Comparison of ENCODE assay signal across 1 cellular context in genomic region chr7:128398016-128398840, GRCh38.
TF ChIP-seq lines count a peak whose summit lies in the region.

No MANE protein-coding gene starts in this region.

TF ChIP-seq in HepG2, 621 proteins besides CTCF, POLR2A, EP300 and RAD21 (continues in another document):
- TF ChIP-seq, protein P1, sequence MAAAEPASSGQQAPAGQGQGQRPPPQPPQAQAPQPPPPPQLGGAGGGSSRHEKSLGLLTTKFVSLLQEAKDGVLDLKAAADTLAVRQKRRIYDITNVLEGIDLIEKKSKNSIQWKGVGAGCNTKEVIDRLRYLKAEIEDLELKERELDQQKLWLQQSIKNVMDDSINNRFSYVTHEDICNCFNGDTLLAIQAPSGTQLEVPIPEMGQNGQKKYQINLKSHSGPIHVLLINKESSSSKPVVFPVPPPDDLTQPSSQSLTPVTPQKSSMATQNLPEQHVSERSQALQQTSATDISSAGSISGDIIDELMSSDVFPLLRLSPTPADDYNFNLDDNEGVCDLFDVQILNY (CRISPR knock-in tag; conservative IDR thresholded peaks at IDR 0.05) = no peak
- TF ChIP-seq ARID4A (CRISPR knock-in tag; IDR thresholded peaks at IDR 0.05; ENCODE audit: borderline replicate concordance) (peak; percentile 22; the same call in 1 of the 2 replicates), HDAC1 (CRISPR knock-in tag; IDR thresholded peaks at IDR 0.05) (peak; percentile 43; the same call in 1 of the 2 replicates), ZNF891 (CRISPR knock-in tag; IDR thresholded peaks at IDR 0.05) (0 out of 2 replicates have a peak, but pooled peaks have one; percentile 54), DPF2 (CRISPR knock-in tag; IDR thresholded peaks at IDR 0.05; ENCODE audit: borderline replicate concordance, low read depth) (0 out of 2 replicates have a peak, but pooled peaks have one; percentile 25), BCL6 (CRISPR knock-in tag; IDR thresholded peaks at IDR 0.05) (peak; percentile 21; the same call in 1 of the 2 replicates), SALL1 (CRISPR knock-in tag; IDR thresholded peaks at IDR 0.05) (peak; percentile 62; the same call in 1 of the 2 replicates), FOXA3 (CRISPR knock-in tag; IDR thresholded peaks at IDR 0.05) (peak; percentile 29; the same call in 1 of the 2 replicates), ZNF446 (CRISPR knock-in tag; IDR thresholded peaks at IDR 0.05) (no peak), XRCC5 (optimal IDR thresholded peaks at IDR 0.05; ENCODE audit: low read length) (peak; percentile 30), GATAD2A (CRISPR knock-in tag; IDR thresholded peaks at IDR 0.05) (peak; percentile 73), FOXP1 (IDR thresholded peaks at IDR 0.05) (no peak), FOXP1 (CRISPR knock-in tag; IDR thresholded peaks at IDR 0.05) (peak; percentile 49; the same call in 1 of the 2 replicates), FOSL2 (CRISPR knock-in tag; IDR thresholded peaks at IDR 0.05) (0 out of 2 replicates have a peak, but pooled peaks have one; percentile 8), ZNF512B (CRISPR knock-in tag; IDR thresholded peaks at IDR 0.05; ENCODE audit: borderline replicate concordance) (0 out of 2 replicates have a peak, but pooled peaks have one; percentile 17), PAWR (CRISPR knock-in tag; IDR thresholded peaks at IDR 0.05; ENCODE audit: borderline replicate concordance) (no peak), ZNF232 (CRISPR knock-in tag; IDR thresholded peaks at IDR 0.05; ENCODE audit: borderline replicate concordance) (no peak), TBX2 (CRISPR knock-in tag; IDR thresholded peaks at IDR 0.05; ENCODE audit: borderline replicate concordance) (peak; percentile 69), FOXK2 (IDR thresholded peaks at IDR 0.05) (no peak), ZNF660 (CRISPR knock-in tag; IDR thresholded peaks at IDR 0.05; ENCODE audit: borderline replicate concordance, low read depth) (no peak), MXD4 (CRISPR knock-in tag; IDR thresholded peaks at IDR 0.05) (0 out of 2 replicates have a peak, but pooled peaks have one; percentile 30), PRMT3 (CRISPR knock-in tag; IDR thresholded peaks at IDR 0.05; ENCODE audit: borderline replicate concordance, low read depth) (0 out of 2 replicates have a peak, but pooled peaks have one; percentile 23), RXRB (CRISPR knock-in tag; IDR thresholded peaks at IDR 0.05; ENCODE audit: borderline replicate concordance) (peak; percentile 28; the same call in 1 of the 2 replicates), RXRA (CRISPR knock-in tag; IDR thresholded peaks at IDR 0.05) (0 out of 2 replicates have a peak, but pooled peaks have one; percentile 3), SIN3A (IDR thresholded peaks at IDR 0.05; ENCODE audit: borderline replicate concordance, low read depth, low read length) (no peak), HMGXB4 (CRISPR knock-in tag; IDR thresholded peaks at IDR 0.05; ENCODE audit: borderline replicate concordance in 1 of 2, low read depth in 1 of 2) (0 out of 4 replicates have a peak, but pooled peaks of 1 of the 2 experiments have one; percentile 28), SOX6 (IDR thresholded peaks at IDR 0.05) (no peak), SOX6 (CRISPR knock-in tag; IDR thresholded peaks at IDR 0.05) (peak; percentile 85), NFIC (IDR thresholded peaks at IDR 0.05; ENCODE audit: low read length) (no peak), CBFB (CRISPR knock-in tag; IDR thresholded peaks at IDR 0.05) (no peak), RFXANK (CRISPR knock-in tag; IDR thresholded peaks at IDR 0.05) (no peak), ARID3A (IDR thresholded peaks at IDR 0.05; ENCODE audit: low read depth, low read length) (no peak)
- TF ChIP-seq, protein P2, sequence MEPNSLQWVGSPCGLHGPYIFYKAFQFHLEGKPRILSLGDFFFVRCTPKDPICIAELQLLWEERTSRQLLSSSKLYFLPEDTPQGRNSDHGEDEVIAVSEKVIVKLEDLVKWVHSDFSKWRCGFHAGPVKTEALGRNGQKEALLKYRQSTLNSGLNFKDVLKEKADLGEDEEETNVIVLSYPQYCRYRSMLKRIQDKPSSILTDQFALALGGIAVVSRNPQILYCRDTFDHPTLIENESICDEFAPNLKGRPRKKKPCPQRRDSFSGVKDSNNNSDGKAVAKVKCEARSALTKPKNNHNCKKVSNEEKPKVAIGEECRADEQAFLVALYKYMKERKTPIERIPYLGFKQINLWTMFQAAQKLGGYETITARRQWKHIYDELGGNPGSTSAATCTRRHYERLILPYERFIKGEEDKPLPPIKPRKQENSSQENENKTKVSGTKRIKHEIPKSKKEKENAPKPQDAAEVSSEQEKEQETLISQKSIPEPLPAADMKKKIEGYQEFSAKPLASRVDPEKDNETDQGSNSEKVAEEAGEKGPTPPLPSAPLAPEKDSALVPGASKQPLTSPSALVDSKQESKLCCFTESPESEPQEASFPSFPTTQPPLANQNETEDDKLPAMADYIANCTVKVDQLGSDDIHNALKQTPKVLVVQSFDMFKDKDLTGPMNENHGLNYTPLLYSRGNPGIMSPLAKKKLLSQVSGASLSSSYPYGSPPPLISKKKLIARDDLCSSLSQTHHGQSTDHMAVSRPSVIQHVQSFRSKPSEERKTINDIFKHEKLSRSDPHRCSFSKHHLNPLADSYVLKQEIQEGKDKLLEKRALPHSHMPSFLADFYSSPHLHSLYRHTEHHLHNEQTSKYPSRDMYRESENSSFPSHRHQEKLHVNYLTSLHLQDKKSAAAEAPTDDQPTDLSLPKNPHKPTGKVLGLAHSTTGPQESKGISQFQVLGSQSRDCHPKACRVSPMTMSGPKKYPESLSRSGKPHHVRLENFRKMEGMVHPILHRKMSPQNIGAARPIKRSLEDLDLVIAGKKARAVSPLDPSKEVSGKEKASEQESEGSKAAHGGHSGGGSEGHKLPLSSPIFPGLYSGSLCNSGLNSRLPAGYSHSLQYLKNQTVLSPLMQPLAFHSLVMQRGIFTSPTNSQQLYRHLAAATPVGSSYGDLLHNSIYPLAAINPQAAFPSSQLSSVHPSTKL (CRISPR knock-in tag; IDR thresholded peaks at IDR 0.05) = peak; percentile 45; the same call in 1 of the 2 replicates
- TF ChIP-seq, protein P3, sequence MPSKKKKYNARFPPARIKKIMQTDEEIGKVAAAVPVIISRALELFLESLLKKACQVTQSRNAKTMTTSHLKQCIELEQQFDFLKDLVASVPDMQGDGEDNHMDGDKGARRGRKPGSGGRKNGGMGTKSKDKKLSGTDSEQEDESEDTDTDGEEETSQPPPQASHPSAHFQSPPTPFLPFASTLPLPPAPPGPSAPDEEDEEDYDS (CRISPR knock-in tag; IDR thresholded peaks at IDR 0.05) = no peak
- TF ChIP-seq, protein P4, sequence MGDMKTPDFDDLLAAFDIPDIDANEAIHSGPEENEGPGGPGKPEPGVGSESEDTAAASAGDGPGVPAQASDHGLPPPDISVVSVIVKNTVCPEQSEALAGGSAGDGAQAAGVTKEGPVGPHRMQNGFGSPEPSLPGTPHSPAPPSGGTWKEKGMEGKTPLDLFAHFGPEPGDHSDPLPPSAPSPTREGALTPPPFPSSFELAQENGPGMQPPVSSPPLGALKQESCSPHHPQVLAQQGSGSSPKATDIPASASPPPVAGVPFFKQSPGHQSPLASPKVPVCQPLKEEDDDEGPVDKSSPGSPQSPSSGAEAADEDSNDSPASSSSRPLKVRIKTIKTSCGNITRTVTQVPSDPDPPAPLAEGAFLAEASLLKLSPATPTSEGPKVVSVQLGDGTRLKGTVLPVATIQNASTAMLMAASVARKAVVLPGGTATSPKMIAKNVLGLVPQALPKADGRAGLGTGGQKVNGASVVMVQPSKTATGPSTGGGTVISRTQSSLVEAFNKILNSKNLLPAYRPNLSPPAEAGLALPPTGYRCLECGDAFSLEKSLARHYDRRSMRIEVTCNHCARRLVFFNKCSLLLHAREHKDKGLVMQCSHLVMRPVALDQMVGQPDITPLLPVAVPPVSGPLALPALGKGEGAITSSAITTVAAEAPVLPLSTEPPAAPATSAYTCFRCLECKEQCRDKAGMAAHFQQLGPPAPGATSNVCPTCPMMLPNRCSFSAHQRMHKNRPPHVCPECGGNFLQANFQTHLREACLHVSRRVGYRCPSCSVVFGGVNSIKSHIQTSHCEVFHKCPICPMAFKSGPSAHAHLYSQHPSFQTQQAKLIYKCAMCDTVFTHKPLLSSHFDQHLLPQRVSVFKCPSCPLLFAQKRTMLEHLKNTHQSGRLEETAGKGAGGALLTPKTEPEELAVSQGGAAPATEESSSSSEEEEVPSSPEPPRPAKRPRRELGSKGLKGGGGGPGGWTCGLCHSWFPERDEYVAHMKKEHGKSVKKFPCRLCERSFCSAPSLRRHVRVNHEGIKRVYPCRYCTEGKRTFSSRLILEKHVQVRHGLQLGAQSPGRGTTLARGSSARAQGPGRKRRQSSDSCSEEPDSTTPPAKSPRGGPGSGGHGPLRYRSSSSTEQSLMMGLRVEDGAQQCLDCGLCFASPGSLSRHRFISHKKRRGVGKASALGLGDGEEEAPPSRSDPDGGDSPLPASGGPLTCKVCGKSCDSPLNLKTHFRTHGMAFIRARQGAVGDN (CRISPR knock-in tag; IDR thresholded peaks at IDR 0.05) = peak; percentile 42; the same call in 1 of the 2 replicates
- TF ChIP-seq, protein P5, sequence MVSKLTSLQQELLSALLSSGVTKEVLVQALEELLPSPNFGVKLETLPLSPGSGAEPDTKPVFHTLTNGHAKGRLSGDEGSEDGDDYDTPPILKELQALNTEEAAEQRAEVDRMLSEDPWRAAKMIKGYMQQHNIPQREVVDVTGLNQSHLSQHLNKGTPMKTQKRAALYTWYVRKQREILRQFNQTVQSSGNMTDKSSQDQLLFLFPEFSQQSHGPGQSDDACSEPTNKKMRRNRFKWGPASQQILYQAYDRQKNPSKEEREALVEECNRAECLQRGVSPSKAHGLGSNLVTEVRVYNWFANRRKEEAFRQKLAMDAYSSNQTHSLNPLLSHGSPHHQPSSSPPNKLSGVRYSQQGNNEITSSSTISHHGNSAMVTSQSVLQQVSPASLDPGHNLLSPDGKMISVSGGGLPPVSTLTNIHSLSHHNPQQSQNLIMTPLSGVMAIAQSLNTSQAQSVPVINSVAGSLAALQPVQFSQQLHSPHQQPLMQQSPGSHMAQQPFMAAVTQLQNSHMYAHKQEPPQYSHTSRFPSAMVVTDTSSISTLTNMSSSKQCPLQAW (CRISPR knock-in tag; IDR thresholded peaks at IDR 0.05) = peak; percentile 15; the same call in 1 of the 2 replicates
